ENCODE assay signal across 1 cellular context in genomic region chr1:171344473-171344820, GRCh38.
A peak's percentile ranks its signal among the peaks of the same experiment; 100 is the strongest.
TF ChIP-seq lines count a peak whose summit lies in the region.

No MANE protein-coding gene starts in this region.

TF ChIP-seq in HepG2, 621 proteins besides CTCF, POLR2A, EP300 and RAD21 (continued from another document and continues in another):
- TF ChIP-seq BATF2 (CRISPR knock-in tag; IDR thresholded peaks at IDR 0.05) (no peak), FLYWCH1 (CRISPR knock-in tag; IDR thresholded peaks at IDR 0.05) (no peak), HNF4G (IDR thresholded peaks at IDR 0.05; ENCODE audit: borderline replicate concordance, low read depth, low read length) (peak; percentile 90), HNF4G (CRISPR knock-in tag; IDR thresholded peaks at IDR 0.05; ENCODE audit: borderline replicate concordance, low read depth) (peak; percentile 51; the same call in 1 of the 2 replicates), FOXC1 (CRISPR knock-in tag; IDR thresholded peaks at IDR 0.05; ENCODE audit: borderline replicate concordance) (no peak), FOXA3 (CRISPR knock-in tag; IDR thresholded peaks at IDR 0.05) (no peak), SAFB2 (CRISPR knock-in tag; IDR thresholded peaks at IDR 0.05; ENCODE audit: borderline replicate concordance, low read depth) (no peak), MTF1 (CRISPR knock-in tag; IDR thresholded peaks at IDR 0.05) (no peak), USF2 (IDR thresholded peaks at IDR 0.05; ENCODE audit: low read depth, low read length) (no peak), USF2 (CRISPR knock-in tag; IDR thresholded peaks at IDR 0.05; ENCODE audit: borderline replicate concordance) (no peak), RFX3 (CRISPR knock-in tag; IDR thresholded peaks at IDR 0.05) (no peak), ZNF362 (CRISPR knock-in tag; IDR thresholded peaks at IDR 0.05; ENCODE audit: borderline replicate concordance) (no peak), HMGXB4 (CRISPR knock-in tag; IDR thresholded peaks at IDR 0.05; ENCODE audit: borderline replicate concordance in 1 of 2, low read depth in 1 of 2) (no peak), NFYC (CRISPR knock-in tag; IDR thresholded peaks at IDR 0.05) (no peak), ELF4 (CRISPR knock-in tag; IDR thresholded peaks at IDR 0.05; ENCODE audit: borderline replicate concordance) (no peak), ZBTB1 (CRISPR knock-in tag; IDR thresholded peaks at IDR 0.05; ENCODE audit: borderline replicate concordance) (no peak), HNRNPH1 (optimal IDR thresholded peaks at IDR 0.05; ENCODE audit: low read depth, low read length) (no peak), PAX8 (CRISPR knock-in tag; IDR thresholded peaks at IDR 0.05; ENCODE audit: borderline replicate concordance) (no peak), EED (CRISPR knock-in tag; IDR thresholded peaks at IDR 0.05) (no peak), TEAD2 (CRISPR knock-in tag; IDR thresholded peaks at IDR 0.05) (no peak), ZNF329 (CRISPR knock-in tag; IDR thresholded peaks at IDR 0.05; ENCODE audit: low read depth) (no peak), ETS1 (CRISPR knock-in tag; IDR thresholded peaks at IDR 0.05) (no peak), YEATS4 (CRISPR knock-in tag; IDR thresholded peaks at IDR 0.05; ENCODE audit: borderline replicate concordance) (no peak), SP5 (CRISPR knock-in tag; IDR thresholded peaks at IDR 0.05; ENCODE audit: borderline replicate concordance, low read depth) (no peak), ZNF615 (CRISPR knock-in tag; IDR thresholded peaks at IDR 0.05; ENCODE audit: borderline replicate concordance) (no peak), MIER3 (CRISPR knock-in tag; IDR thresholded peaks at IDR 0.05; ENCODE audit: borderline replicate concordance) (no peak), ZNF441 (CRISPR knock-in tag; IDR thresholded peaks at IDR 0.05; ENCODE audit: borderline replicate concordance) (no peak), ZNF670 (CRISPR knock-in tag; IDR thresholded peaks at IDR 0.05; ENCODE audit: borderline replicate concordance) (peak; percentile 72; the same call in 1 of the 2 replicates), ZMAT3 (CRISPR knock-in tag; conservative IDR thresholded peaks at IDR 0.05) (no peak), RBFOX2 (IDR thresholded peaks at IDR 0.05; ENCODE audit: low read depth, low read length) (no peak), TP53 (CRISPR knock-in tag; conservative IDR thresholded peaks at IDR 0.05) (no peak), ZNF761 (CRISPR knock-in tag; conservative IDR thresholded peaks at IDR 0.05) (no peak), TBP (CRISPR knock-in tag; IDR thresholded peaks at IDR 0.05) (no peak), SIN3B (IDR thresholded peaks at IDR 0.05; ENCODE audit: low read length) (no peak), ARNTL (CRISPR knock-in tag; IDR thresholded peaks at IDR 0.05) (no peak), FOXP4 (CRISPR knock-in tag; IDR thresholded peaks at IDR 0.05) (0 out of 2 replicates have a peak, but pooled peaks have one; percentile 23), ZNF431 (CRISPR knock-in tag; IDR thresholded peaks at IDR 0.05; ENCODE audit: borderline replicate concordance, low read depth) (0 out of 2 replicates have a peak, but pooled peaks have one; percentile 40), NCOR1 (IDR thresholded peaks at IDR 0.05; ENCODE audit: borderline replicate concordance, low read length) (peak; percentile 50; the same call in 1 of the 2 replicates), ZNF607 (CRISPR knock-in tag; IDR thresholded peaks at IDR 0.05; ENCODE audit: borderline replicate concordance) (no peak), KDM1A (CRISPR knock-in tag; IDR thresholded peaks at IDR 0.05) (no peak), SOX13 (IDR thresholded peaks at IDR 0.05) (no peak), SOX13 (CRISPR knock-in tag; conservative IDR thresholded peaks at IDR 0.05 in 1 of 2, IDR thresholded peaks at IDR 0.05 in 1 of 2) (0 out of 4 replicates have a peak, but pooled peaks of 1 of the 2 experiments have one; percentile 34), FOXM1 (CRISPR knock-in tag; IDR thresholded peaks at IDR 0.05) (no peak), ZNF280D (CRISPR knock-in tag; IDR thresholded peaks at IDR 0.05) (no peak; the same call in 1 of the 2 replicates), NFE2L1 (CRISPR knock-in tag; IDR thresholded peaks at IDR 0.05; ENCODE audit: borderline replicate concordance) (no peak), ZNF275 (CRISPR knock-in tag; IDR thresholded peaks at IDR 0.05; ENCODE audit: borderline replicate concordance) (no peak), GTF2F1 (IDR thresholded peaks at IDR 0.05; ENCODE audit: low read length) (no peak)
